In genomic region chrX:154486396-154487207, GRCh38 we compare ENCODE assay signal across 8 cellular contexts. TPM values are rescaled to one million over a fixed set of nuclear protein-coding genes. Genes with fewer than 3 reads are reported as not detected.
DNase-seq lines count a peak whose midpoint lies in the region; ATAC-seq, FAIRE-seq and TF ChIP-seq lines count a peak whose summit lies in the region.

TSS of gene UBL4A (minus strand) at chrX:154486615. CDS start at chrX:154486584, 31 bp downstream.

- peak; percentile 62 to 68 (median 67) for DNase-seq in NCI-H1417 (lab: John Stamatoyannopoulos, UW)
- no peak for DNase-seq in NCI-H1417 treated with DMSO at 0.1 percent for 48 hours (lab: John Stamatoyannopoulos, UW)
- DNase-seq in M059J (ENCODE audit: low read depth), result peak; percentile 73
- DNase-seq in UCSD-AML1 (lab: John Stamatoyannopoulos, UW; ENCODE audit: unreplicated experiment), result peak; percentile 67
- peak; percentile 22 for DNase-seq in mammary epithelial cell
- DNase-seq in iPS-NIHi7 (ENCODE audit: extremely low spot score), result peak; percentile 44
- peak; percentile 52 for DNase-seq in small intestine

- dilution Hi-C loops in mammary epithelial cell (cut with HindIII; ENCODE audit: low sequenced_read_pairs), result no loop called here

- H4K20me1 ChIP-seq in mammary epithelial cell (ENCODE audit: insufficient read depth, low read length), result no peaks in the 10 kb centered on the region

- peak within 1 kb of the TSS; percentile 7 for H3K9ac ChIP-seq in mammary epithelial cell (ENCODE audit: insufficient read depth, low read length)

- TF ChIP-seq CTCF in mammary epithelial cell (conservative IDR thresholded peaks at IDR 0.05 in 1 of 2, IDR thresholded peaks at IDR 0.05 in 1 of 2; ENCODE audit: extremely low read depth in 1 of 2, insufficient read depth in 1 of 2, low read depth in 1 of 2, low read length in 2 of 2), result no peak

- H2AFZ ChIP-seq in mammary epithelial cell (ENCODE audit: low read depth, low read length), result peak within 1 kb of the TSS; percentile 20

- H3K36me3 ChIP-seq in mammary epithelial cell (ENCODE audit: insufficient read depth, low read length) (no peaks in the 10 kb centered on the region), small intestine (ENCODE audit: control insufficient read depth in 2 of 2, insufficient read depth in 2 of 2, low read length in 2 of 2) (no peaks in the 10 kb centered on the region)

- CTCF ChIA-PET in mammary epithelial cell (lab: Charles Lee; ENCODE audit: low non-redundant PET), result interaction anchor here (0.7 kb wide), 1 partner anchor 114 kb away, joined by 3 read pairs; no protein-coding TSS in a partner anchor

- in situ Hi-C loops in mammary epithelial cell (cut with MboI; ENCODE audit: low sequenced_read_pairs in 2 of 2), result no loop called here

- BruUV-seq in mammary epithelial cell (replicated peaks; lab: Mats Ljungman, UMichigan), result no TSS peak

- H3K4me3 ChIP-seq in mammary epithelial cell (replicated peaks in 1 of 3; ENCODE audit: insufficient read depth in 1 of 3, low read depth in 2 of 3, low read length in 3 of 3) (peak within 1 kb of the TSS; percentile 43 to 63 (median 61)), small intestine (ENCODE audit: low read depth in 1 of 2, low read length in 2 of 2) (peak within 1 kb of the TSS; percentile 50 to 63)

- no peak within 1 kb of the TSS for H3K27ac ChIP-seq in mammary epithelial cell (ENCODE audit: insufficient read depth, low read depth, low read length)
- H3K27ac ChIP-seq in small intestine (ENCODE audit: low read depth in 1 of 2, low read length in 1 of 2), result peak within 1 kb of the TSS; percentile 75 to 84

- intact Hi-C loops in mammary epithelial cell (cut with micrococcal nuclease), result loop anchor here (1.0 kb wide), 1 partner anchor 28 kb away; the partner anchor contains the start of gene PLXNA3

- peaks cover 35% of the 10 kb centered on the region for H3K79me2 ChIP-seq in mammary epithelial cell (ENCODE audit: insufficient read depth, low read length)

- H3K27me3 ChIP-seq in mammary epithelial cell (ENCODE audit: insufficient read depth, low read length) (no peaks in the 10 kb centered on the region), small intestine (ENCODE audit: control insufficient read depth in 2 of 2, insufficient read depth in 2 of 2, low read length in 2 of 2) (no peaks in the 10 kb centered on the region)

- no peak for FAIRE-seq in small intestine (lab: Jason Lieb, UNC)

- H3K4me1 ChIP-seq in mammary epithelial cell (ENCODE audit: insufficient read depth, low read length), result peaks cover 7% of the 10 kb centered on the region
- no peaks in the 10 kb centered on the region for H3K4me1 ChIP-seq in small intestine (ENCODE audit: control insufficient read depth in 2 of 2, insufficient read depth in 1 of 2, low read depth in 1 of 2, low read length in 1 of 2)

- H3K9me3 ChIP-seq in mammary epithelial cell (replicated peaks; ENCODE audit: insufficient read depth, low read length) (no peaks in the 10 kb centered on the region), small intestine (ENCODE audit: control insufficient read depth, low read depth) (no peaks in the 10 kb centered on the region)

- WGBS in mammary epithelial cell (ENCODE audit: low coverage, missing lambda C conversion rate), result 33% methylated on average over 1 of the region's 95 CpGs
- WGBS in small intestine, 3 donors, result 1 to 36% (median 11%) methylated on average over 7 to 95 of the region's 95 CpGs

- ATAC-seq in HG03039 (IDR thresholded peaks at IDR 0.05; ENCODE audit: unreplicated experiment), result no peak

- H3K4me2 ChIP-seq in mammary epithelial cell (ENCODE audit: insufficient read depth, low read depth, low read length), result peak within 1 kb of the TSS; percentile 83

RNA-seq across cellular contexts. Expression of gene UBL4A, which starts in this region (rescaled TPM):
- 74.0 and 101 TPM in 2 replicates for total RNA-seq in M059J (2014; rRNA removed; shearing (Covaris generic))
- 10 to 100 TPM; 30.5 to 33.2 TPM for total RNA-seq in mammary epithelial cell
- 36.6 TPM for polyA plus RNA-seq in mammary epithelial cell
- 21.6 TPM for polyA minus RNA-seq in mammary epithelial cell
- 10 to 100 TPM; 26.5 to 32.3 (median 30.2) TPM for polyA plus RNA-seq in small intestine
